Comparison of ENCODE assay signal across 8 cellular contexts in the genomic region with DNA sequence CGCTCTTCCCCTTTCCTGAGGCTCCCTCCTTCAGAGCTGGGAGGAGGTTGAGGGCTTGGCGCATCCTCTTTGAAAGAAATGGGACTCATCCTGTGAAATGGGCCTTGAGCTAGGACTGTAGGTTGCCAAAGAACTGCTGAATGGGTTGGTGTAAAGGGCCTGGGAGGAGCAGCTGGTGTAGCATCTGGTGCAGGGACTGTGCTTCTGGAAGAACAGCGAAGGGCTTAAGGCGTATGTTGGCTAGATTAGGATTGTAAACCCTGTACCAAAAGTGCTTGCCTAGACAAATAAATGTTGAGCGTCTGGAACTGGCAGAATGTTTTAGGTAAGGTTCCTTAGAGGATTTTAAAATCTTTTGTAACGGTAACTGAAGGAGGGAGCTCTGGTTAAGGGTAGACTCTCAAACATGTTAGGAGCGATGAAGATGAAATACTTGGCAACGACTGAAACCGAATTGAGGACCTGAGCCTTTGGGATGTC.
DNase-seq lines count a peak whose midpoint lies in the region; ATAC-seq and TF ChIP-seq lines count a peak whose summit lies in the region.

No MANE protein-coding gene starts in this region.

- ATAC-seq in stimulated activated naive CD8-positive, alpha-beta T cell treated with anti-CD3 and anti-CD28 coated beads, Interleukin-15, amount 100 ng/mL, for 72 hours = peak; percentile 21

- in situ Hi-C loops in astrocyte of the spinal cord (cut with HindIII; ENCODE audit: low sequenced_read_pairs) = no loop called here

- no peak for TF ChIP-seq CTCF in astrocyte of the spinal cord (IDR thresholded peaks at IDR 0.05; ENCODE audit: low read depth, low read length)

- POLR2A ChIA-PET in HEK293T (lab: Yijun Ruan, JAX) = interaction anchor here (1.0 to 3.0 kb wide), 17 partner anchors 9 to 190 kb away, joined by 3 to 46 read pairs (median 5); partner anchors contain the start of genes HACD1 and ST8SIA6

- no peaks in the 10 kb centered on the region for H3K27me3 Mint-ChIP-seq in stimulated activated naive CD8-positive, alpha-beta T cell treated with anti-CD3 and anti-CD28 coated beads, Interleukin-15, amount 100 ng/mL, for 72 hours

- DNase-seq in activated CD4-positive, alpha-beta T cell treated with anti-CD3 and anti-CD28 coated beads for 48 hours = peak; percentile 19
- no peak for DNase-seq in activated CD4-positive, alpha-beta T cell treated with anti-CD3 and anti-CD28 coated beads, Interleukin-2, amount 50 U/mL, for 1 hour
- DNase-seq in HEK293T (ENCODE audit: extremely low spot score) (peak; percentile 31), NCI-H1694 treated with DMSO at 0.1 percent for 48 hours (lab: John Stamatoyannopoulos, UW) (peak; percentile 60), astrocyte of the spinal cord (ENCODE audit: low read depth, low spot score) (peak; percentile 51), inferior parietal cortex (ENCODE audit: extremely low spot score) (peak; percentile 43), COLO829 (ENCODE audit: low spot score) (no peak)
- DNase-seq in stimulated activated naive CD8-positive, alpha-beta T cell treated with anti-CD3 and anti-CD28 coated beads, Interleukin-15, amount 100 ng/mL, for 72 hours = no peak

- peaks cover 5 to 13% of the 10 kb centered on the region in 2 donors for H3K9me3 Mint-ChIP-seq in stimulated activated naive CD8-positive, alpha-beta T cell treated with anti-CD3 and anti-CD28 coated beads, Interleukin-15, amount 100 ng/mL, for 72 hours

- peaks cover 38% of the 10 kb centered on the region for H3K4me1 Mint-ChIP-seq in stimulated activated naive CD8-positive, alpha-beta T cell treated with anti-CD3 and anti-CD28 coated beads, Interleukin-15, amount 100 ng/mL, for 72 hours

- H3K4me3 ChIP-seq in astrocyte of the spinal cord (ENCODE audit: low read depth, low read length) = peak overlapping the region; percentile 69

- peak overlapping the region; percentile 100 for H3K27ac Mint-ChIP-seq in stimulated activated naive CD8-positive, alpha-beta T cell treated with anti-CD3 and anti-CD28 coated beads, Interleukin-15, amount 100 ng/mL, for 72 hours

- CTCF ChIA-PET in HEK293T (lab: Yijun Ruan, JAX) = interaction anchor here (0.6 kb wide), 1 partner anchor 11 kb away, joined by 3 read pairs; no protein-coding TSS in a partner anchor

- peak overlapping the region; percentile 93 to 96 for H3K4me3 Mint-ChIP-seq in stimulated activated naive CD8-positive, alpha-beta T cell treated with anti-CD3 and anti-CD28 coated beads, Interleukin-15, amount 100 ng/mL, for 72 hours

TF ChIP-seq in HEK293T, 16 proteins besides CTCF, POLR2A, EP300 and RAD21:
- TF ChIP-seq TARDBP (IDR thresholded peaks at IDR 0.05) = no peak
- no peak for TF ChIP-seq ELF4 (IDR thresholded peaks at IDR 0.05)
- TF ChIP-seq PKNOX1 (IDR thresholded peaks at IDR 0.05) = no peak
- TF ChIP-seq ARNT (IDR thresholded peaks at IDR 0.05) = no peak
- TF ChIP-seq SUZ12 (IDR thresholded peaks at IDR 0.05) = no peak
- no peak for TF ChIP-seq FOXA1 (IDR thresholded peaks at IDR 0.05)
- no peak for TF ChIP-seq FOXK2 (IDR thresholded peaks at IDR 0.05)
- TF ChIP-seq HDGF (IDR thresholded peaks at IDR 0.05; ENCODE audit: borderline replicate concordance) = no peak
- TF ChIP-seq LEF1 (IDR thresholded peaks at IDR 0.05; ENCODE audit: borderline replicate concordance) = no peak
- TF ChIP-seq BHLHE40 (IDR thresholded peaks at IDR 0.05; ENCODE audit: borderline replicate concordance) = no peak
- TF ChIP-seq SP1 (IDR thresholded peaks at IDR 0.05) = no peak
- TF ChIP-seq L3MBTL2 (conservative IDR thresholded peaks at IDR 0.05) = no peak; the same call in 1 of the 2 replicates
- no peak for TF ChIP-seq FOXM1 (IDR thresholded peaks at IDR 0.05; ENCODE audit: borderline replicate concordance)
- TF ChIP-seq CTBP1 (IDR thresholded peaks at IDR 0.05; ENCODE audit: borderline replicate concordance) = no peak
- TF ChIP-seq ZNF384 (IDR thresholded peaks at IDR 0.05) = no peak
- TF ChIP-seq NFRKB (IDR thresholded peaks at IDR 0.05) = no peak
TF ChIP-seq in HEK293T: peak in this region for 0.

Comparison
In these comparisons a context has a peak if more than half of its experiments do, and no peak if none do; other contexts are left out.
1. DNase-seq: peak in activated CD4-positive, alpha-beta T cell treated with anti-CD3 and anti-CD28 coated beads for 48 hours (single experiment), HEK293T (single experiment), NCI-H1694 treated with DMSO at 0.1 percent for 48 hours (single experiment), astrocyte of the spinal cord (single experiment) and inferior parietal cortex (single experiment); none in activated CD4-positive, alpha-beta T cell treated with anti-CD3 and anti-CD28 coated beads, Interleukin-2, amount 50 U/mL, for 1 hour (single experiment), stimulated activated naive CD8-positive, alpha-beta T cell treated with anti-CD3 and anti-CD28 coated beads, Interleukin-15, amount 100 ng/mL, for 72 hours (0 of 2) and COLO829 (single experiment).